Comparison of ENCODE assay signal across 8 cellular contexts in genomic region chr13:39038569-39038898, GRCh38. TPM values are rescaled to one million over a fixed set of nuclear protein-coding genes. Genes with fewer than 3 reads are reported as not detected.
A peak's percentile ranks its signal among the peaks of the same experiment; 100 is the strongest.
DNase-seq lines count a peak whose midpoint lies in the region; ATAC-seq and TF ChIP-seq lines count a peak whose summit lies in the region.

No MANE protein-coding gene starts in this region.

- H3K36me3 ChIP-seq in SJSA1 = no peaks in the 10 kb centered on the region
- no peaks in the 10 kb centered on the region for H3K36me3 ChIP-seq in ascending aorta

- intact Hi-C loops in ascending aorta (cut with DNase I) = loop anchor here (2.0 to 10.0 kb wide), 4 partner anchors 376 to 1736 kb away; partner anchors contain the start of gene MRPS31

- H3K4me1 ChIP-seq in SJSA1 (replicated peaks) (peaks cover 7% of the 10 kb centered on the region; the same call in 1 of the 2 replicates), ascending aorta (peaks cover 0 to 16% of the 10 kb centered on the region in 2 donors)

- DNase-seq in activated T-cell treated with anti-CD3 and anti-CD28 coated beads for 1 hour (ENCODE audit: low read depth) (peak; percentile 34), activated T-cell treated with anti-CD3 and anti-CD28 coated beads for 4 hours (no peak), SJSA1 (ENCODE audit: low read depth in 1 of 2, low spot score in 2 of 2) (no peak), ascending aorta (ENCODE audit: low spot score in 2 of 2) (no peak), iris pigment epithelial cell (ENCODE audit: low read depth) (peak; percentile 24), NCI-H2196 treated with DMSO at 0.1 percent for 48 hours (lab: John Stamatoyannopoulos, UW; ENCODE audit: unreplicated experiment) (no peak)
- DNase-seq in stimulated activated CD4-positive, alpha-beta T cell treated with anti-CD3 and anti-CD28 coated beads, Interleukin-4, amount 100 ng/mL, for 24 hours = peak; percentile 65

- H3K27ac ChIP-seq in SJSA1 (peak overlapping the region; percentile 42; the same call in 1 of the 2 replicates), ascending aorta (peak overlapping the region; percentile 78 to 88)

- TF ChIP-seq CTCF in ascending aorta (IDR thresholded peaks at IDR 0.05) = no peak

- H3K27me3 ChIP-seq in SJSA1 (replicated peaks) = no peaks in the 10 kb centered on the region
- no peaks in the 10 kb centered on the region for H3K27me3 ChIP-seq in ascending aorta

- H3K4me3 ChIP-seq in SJSA1 (peak overlapping the region; percentile 81), ascending aorta (peak overlapping the region; percentile 97 to 100)

- H3K9me3 ChIP-seq in SJSA1 (replicated peaks) (no peaks in the 10 kb centered on the region), ascending aorta (no peaks in the 10 kb centered on the region)

- ATAC-seq in HG03045 (IDR thresholded peaks at IDR 0.05; ENCODE audit: unreplicated experiment) = peak; percentile 31

RNA-seq across cellular contexts. Expression of gene NHLRC3, which starts 0.3 kb away (rescaled TPM):
- total RNA-seq in SJSA1 (2014; rRNA removed; shearing (Covaris generic)) = 4.9 and 6.7 TPM in 2 replicates
- total RNA-seq in ascending aorta = 7.1 TPM

RNA-seq across cellular contexts. Expression of gene PROSER1, which starts 0.6 kb away (rescaled TPM):
- 3.1 and 13.0 TPM in 2 replicates for total RNA-seq in SJSA1 (2014; rRNA removed; shearing (Covaris generic))
- total RNA-seq in ascending aorta = 60.7 TPM

RNA-seq across cellular contexts. Expression of gene STOML3, which starts 47.9 kb away (rescaled TPM):
- not detected in 2 replicates for total RNA-seq in SJSA1 (2014; rRNA removed; shearing (Covaris generic))
- not detected for total RNA-seq in ascending aorta

Comparison
In these comparisons a context has a peak if more than half of its experiments do, and no peak if none do; other contexts are left out.
1. DNase-seq: peak in activated T-cell treated with anti-CD3 and anti-CD28 coated beads for 1 hour (single experiment), iris pigment epithelial cell (single experiment) and stimulated activated CD4-positive, alpha-beta T cell treated with anti-CD3 and anti-CD28 coated beads, Interleukin-4, amount 100 ng/mL, for 24 hours (single experiment); none in activated T-cell treated with anti-CD3 and anti-CD28 coated beads for 4 hours (single experiment), SJSA1 (0 of 2), ascending aorta (0 of 2) and NCI-H2196 treated with DMSO at 0.1 percent for 48 hours (single experiment).